2 cellular contexts compared by ENCODE assay signal in the genomic region with DNA sequence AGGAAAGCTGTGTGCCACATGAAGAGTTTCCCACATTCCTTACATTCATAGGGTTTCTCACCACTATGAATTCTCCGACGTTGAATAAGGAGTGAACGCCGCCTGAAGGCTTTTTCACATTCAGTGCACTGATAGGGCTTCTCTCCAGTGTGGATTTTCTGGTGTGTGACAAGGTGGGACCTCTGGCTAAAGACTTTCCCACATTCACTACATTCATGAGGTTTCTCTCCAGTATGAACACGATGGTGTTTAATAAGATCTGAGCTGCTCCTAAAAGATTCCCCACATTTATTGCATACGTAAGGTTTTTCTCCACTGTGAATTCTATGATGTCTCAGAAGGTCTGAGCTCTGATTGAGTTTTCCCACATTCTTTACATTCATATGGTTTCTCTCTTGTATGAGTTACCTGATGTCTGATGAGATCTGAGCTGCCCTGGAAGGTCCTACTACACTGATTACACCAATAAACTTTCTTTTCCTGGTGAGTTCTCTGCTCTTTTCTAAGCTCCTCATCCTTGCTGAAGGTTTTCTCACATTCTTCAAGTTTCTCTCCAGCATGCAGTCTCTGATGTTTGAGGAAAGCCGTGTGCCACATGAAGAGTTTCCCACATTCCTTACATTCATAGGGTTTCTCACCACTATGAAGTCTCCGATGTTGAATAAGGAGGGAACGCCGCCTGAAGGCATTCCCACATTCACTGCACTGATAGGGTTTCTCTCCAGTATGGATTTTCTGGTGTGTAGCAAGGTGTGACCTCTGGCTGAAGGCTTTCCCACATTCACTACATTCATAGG.
A peak's percentile ranks its signal among the peaks of the same experiment; 100 is the strongest.
TF ChIP-seq lines count a peak whose summit lies in the region.

No MANE protein-coding gene starts in this region.

TF ChIP-seq in HCT116, 20 proteins besides CTCF, POLR2A, EP300 and RAD21:
- TF ChIP-seq, protein P1, sequence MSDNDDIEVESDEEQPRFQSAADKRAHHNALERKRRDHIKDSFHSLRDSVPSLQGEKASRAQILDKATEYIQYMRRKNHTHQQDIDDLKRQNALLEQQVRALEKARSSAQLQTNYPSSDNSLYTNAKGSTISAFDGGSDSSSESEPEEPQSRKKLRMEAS (IDR thresholded peaks at IDR 0.05) = 0 out of 2 replicates have a peak, but pooled peaks have one; percentile 22
- TF ChIP-seq, protein P2, sequence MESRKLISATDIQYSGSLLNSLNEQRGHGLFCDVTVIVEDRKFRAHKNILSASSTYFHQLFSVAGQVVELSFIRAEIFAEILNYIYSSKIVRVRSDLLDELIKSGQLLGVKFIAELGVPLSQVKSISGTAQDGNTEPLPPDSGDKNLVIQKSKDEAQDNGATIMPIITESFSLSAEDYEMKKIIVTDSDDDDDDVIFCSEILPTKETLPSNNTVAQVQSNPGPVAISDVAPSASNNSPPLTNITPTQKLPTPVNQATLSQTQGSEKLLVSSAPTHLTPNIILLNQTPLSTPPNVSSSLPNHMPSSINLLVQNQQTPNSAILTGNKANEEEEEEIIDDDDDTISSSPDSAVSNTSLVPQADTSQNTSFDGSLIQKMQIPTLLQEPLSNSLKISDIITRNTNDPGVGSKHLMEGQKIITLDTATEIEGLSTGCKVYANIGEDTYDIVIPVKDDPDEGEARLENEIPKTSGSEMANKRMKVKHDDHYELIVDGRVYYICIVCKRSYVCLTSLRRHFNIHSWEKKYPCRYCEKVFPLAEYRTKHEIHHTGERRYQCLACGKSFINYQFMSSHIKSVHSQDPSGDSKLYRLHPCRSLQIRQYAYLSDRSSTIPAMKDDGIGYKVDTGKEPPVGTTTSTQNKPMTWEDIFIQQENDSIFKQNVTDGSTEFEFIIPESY (IDR thresholded peaks at IDR 0.05; ENCODE audit: extremely low read depth, insufficient replicate concordance, low read length) = no peak

TF ChIP-seq in Ishikawa, 13 proteins besides CTCF, POLR2A, EP300 and RAD21:
- TF ChIP-seq NFIC (IDR thresholded peaks at IDR 0.05) = no peak
- no peak for TF ChIP-seq FOXM1 (IDR thresholded peaks at IDR 0.05; ENCODE audit: borderline replicate concordance, low read depth)
- TF ChIP-seq CREB1 (IDR thresholded peaks at IDR 0.05; ENCODE audit: low read depth) = no peak
- no peak for TF ChIP-seq EGR1 (IDR thresholded peaks at IDR 0.05)
- TF ChIP-seq TCF12 (IDR thresholded peaks at IDR 0.05; ENCODE audit: low read depth) = peak; percentile 18; the same call in 1 of the 2 replicates
- TF ChIP-seq YY1 (IDR thresholded peaks at IDR 0.05; ENCODE audit: low read depth) = no peak
- peak; percentile 47; the same call in 1 of the 2 replicates for TF ChIP-seq TEAD4 (IDR thresholded peaks at IDR 0.05)
